Comparison of ENCODE assay signal across 8 cellular contexts in the genomic region with DNA sequence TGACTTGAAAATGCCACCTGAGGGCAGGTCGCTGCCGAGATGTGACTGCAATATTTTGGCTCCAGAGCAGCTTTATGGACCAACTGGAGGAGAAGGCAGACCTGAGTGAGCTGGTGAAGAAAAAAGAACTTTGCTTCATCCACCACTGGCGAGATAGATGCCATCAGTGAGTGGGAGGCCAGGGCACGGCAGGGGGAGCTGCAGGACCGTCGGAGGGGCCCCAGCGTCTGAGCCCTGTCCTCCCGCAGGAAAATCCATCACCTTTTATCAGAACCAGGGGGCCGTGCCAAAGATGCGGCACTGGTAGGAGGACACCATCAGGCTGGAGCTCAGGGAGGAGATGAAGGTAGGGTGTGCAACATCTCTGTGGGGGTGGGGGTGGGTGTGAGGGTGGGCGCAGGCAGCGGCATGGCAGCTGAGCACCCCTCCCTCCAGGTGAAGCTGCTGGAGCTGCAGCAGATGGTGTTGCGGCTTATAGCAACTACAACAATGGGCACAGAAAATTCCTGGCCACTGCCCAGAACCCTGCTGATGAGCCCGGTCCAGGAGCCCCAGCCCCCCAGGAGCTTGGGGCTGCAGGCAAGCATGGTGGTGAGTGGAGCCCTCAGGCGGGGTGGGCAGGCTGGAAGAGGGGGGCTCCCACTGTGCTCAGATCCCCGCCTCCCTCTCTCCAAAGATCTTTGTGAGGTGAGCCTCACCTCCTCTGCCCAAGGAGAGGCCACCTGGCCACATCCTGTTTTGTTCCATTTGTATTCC.
A peak's percentile ranks its signal among the peaks of the same experiment; 100 is the strongest.
DNase-seq lines count a peak whose midpoint lies in the region; FAIRE-seq and TF ChIP-seq lines count a peak whose summit lies in the region.
"Not testable (repeated sequence)": the region's sequence is repeated elsewhere in the genome, so short reads cannot be mapped to it uniquely, and the experiment has no call there.

No MANE protein-coding gene starts in this region.

- H3K27ac ChIP-seq in hepatocyte: not testable (repeated sequence)

- WGBS in hepatocyte (ENCODE audit: low lambda C conversion rate, missing lambda C conversion rate): 58% methylated on average over 16 of the region's 16 CpGs

- not testable (repeated sequence) for H3K79me2 ChIP-seq in hepatocyte

- not testable (repeated sequence) for FAIRE-seq in bronchial epithelial cell (lab: Jason Lieb, UNC)

- not testable (repeated sequence) for H3K36me3 ChIP-seq in BJ (ENCODE audit: control insufficient read depth, insufficient read depth, low read length); bronchial epithelial cell (ENCODE audit: control insufficient read depth, insufficient read depth, low read length); hepatocyte (replicated peaks; ENCODE audit: insufficient read depth, low read depth)

- H3K9me2 ChIP-seq in hepatocyte (replicated peaks; ENCODE audit: insufficient read depth): not testable (repeated sequence)

- H3K27me3 ChIP-seq in BJ (ENCODE audit: control insufficient read depth, insufficient read depth, low read length); bronchial epithelial cell (ENCODE audit: control insufficient read depth, insufficient read depth, low read length); hepatocyte: not testable (repeated sequence)

- not testable (repeated sequence) for H3K4me1 ChIP-seq in hepatocyte (ENCODE audit: insufficient read depth)

- POLR2A ChIA-PET in BJ (lab: Charles Lee): not testable (repeated sequence)

- 0 out of 2 replicates have a peak, but pooled peaks have one; percentile 17 for TF ChIP-seq CTCF in BJ (IDR thresholded peaks at IDR 0.05; ENCODE audit: insufficient read depth, low read depth, low read length)
- peak; percentile 18 for TF ChIP-seq CTCF in GM12865 (IDR thresholded peaks at IDR 0.05; ENCODE audit: insufficient read depth, low read depth, low read length, missing control alignments)
- TF ChIP-seq CTCF in WI38 (IDR thresholded peaks at IDR 0.05; ENCODE audit: low read depth, low read length): peak; percentile 27; the same call in 1 of the 2 replicates
- TF ChIP-seq CTCF in bronchial epithelial cell (IDR thresholded peaks at IDR 0.05; ENCODE audit: insufficient read depth, low read length, severe bottlenecking): peak; percentile 53
- peak; percentile 35 for TF ChIP-seq CTCF in hepatocyte (IDR thresholded peaks at IDR 0.05; ENCODE audit: poor library complexity)
- peak; percentile 49 for TF ChIP-seq CTCF in retinal pigment epithelial cell (conservative IDR thresholded peaks at IDR 0.05; ENCODE audit: low read depth, low read length)

- not testable (repeated sequence) for H3K4me2 ChIP-seq in hepatocyte

- not testable (repeated sequence) for H3K4me3 ChIP-seq in BJ (ENCODE audit: low read depth, low read length); GM12865 (ENCODE audit: low read depth, low read length); WI38 (ENCODE audit: low read depth, low read length); bronchial epithelial cell (ENCODE audit: low read depth, low read length); hepatocyte; retinal pigment epithelial cell (ENCODE audit: low read length)

- H4K20me1 ChIP-seq in hepatocyte (ENCODE audit: insufficient read depth, poor library complexity, severe bottlenecking): not testable (repeated sequence)

- not testable (repeated sequence) for H3K9me3 ChIP-seq in hepatocyte (ENCODE audit: low read depth)

- not testable (repeated sequence) for DNase-seq in BJ (ENCODE audit: low read depth); GM12865 (ENCODE audit: low read depth); hepatocyte (ENCODE audit: low spot score); retinal pigment epithelial cell (ENCODE audit: low read depth)
- DNase-seq in NCI-H1092 (lab: John Stamatoyannopoulos, UW) (peak; percentile 59), NCI-H748 (lab: John Stamatoyannopoulos, UW; ENCODE audit: unreplicated experiment) (peak; percentile 63), bronchial epithelial cell (ENCODE audit: low read depth) (peak; percentile 2)

- H2AFZ ChIP-seq in hepatocyte: not testable (repeated sequence)

- CTCF ChIA-PET in BJ (lab: Yijun Ruan, JAX): not testable (repeated sequence)
